ENCODE assay signal across 9 cellular contexts in genomic region chr2:66555511-66556324, GRCh38.
DNase-seq lines count a peak whose midpoint lies in the region; ATAC-seq and TF ChIP-seq lines count a peak whose summit lies in the region.
"Had no signal": no experiment of that assay in that cellular context is flagged by ENCODE, and none has a peak within 500 bp of the region (broad histone marks: within the 10 kb centered on the region; RNA-seq: fewer than 3 reads in every experiment).

No MANE protein-coding gene starts in this region.

- peaks cover 22% of the 10 kb centered on the region for H3K36me3 Mint-ChIP-seq in progenitor cell of endocrine pancreas (ENCODE audit: insufficient read depth)

- intact Hi-C loops in lower leg skin (cut with DNase I; ENCODE audit: low total_unique reads), result no loop called here

- CTCF ChIA-PET in RWPE1 (lab: Yijun Ruan, JAX), result interaction anchor here (0.6 kb wide), 1 partner anchor 40 kb away, joined by 4 read pairs; no protein-coding TSS in a partner anchor

- H3K4me3 ChIP-seq in fibroblast of the aortic adventitia (ENCODE audit: low read depth, low read length) (no peak overlapping the region), lower leg skin (ENCODE audit: low read depth, poor library complexity, severe bottlenecking) (no peak overlapping the region)

- no peak for TF ChIP-seq POLR2A in lower leg skin (IDR thresholded peaks at IDR 0.05)

- H3K9me3 Mint-ChIP-seq in progenitor cell of endocrine pancreas (ENCODE audit: low read depth), result no peaks in the 10 kb centered on the region
- H3K9me3 Mint-ChIP-seq: central memory CD8-positive, alpha-beta T cell had no signal

- H3K27me3 Mint-ChIP-seq in progenitor cell of endocrine pancreas, result no peaks in the 10 kb centered on the region
- H3K27me3 Mint-ChIP-seq: central memory CD8-positive, alpha-beta T cell had no signal

- peaks cover 47% of the 10 kb centered on the region for H3K4me1 Mint-ChIP-seq in progenitor cell of endocrine pancreas (ENCODE audit: low read depth)
- H3K4me1 Mint-ChIP-seq: central memory CD8-positive, alpha-beta T cell had no signal

- ATAC-seq in HG02973 (IDR thresholded peaks at IDR 0.05; ENCODE audit: unreplicated experiment), result no peak

- 9 to 12% methylated on average over 13 of the region's 13 CpGs for WGBS in lower leg skin, 2 donors

- H3K27ac ChIP-seq in RWPE1, result peak overlapping the region; percentile 64

- DNase-seq in COR-L47 (lab: John Stamatoyannopoulos, UW) (peak; percentile 23), RWPE1 (ENCODE audit: low spot score) (no peak), fibroblast of the aortic adventitia (ENCODE audit: low read depth) (peak; percentile 45), progenitor cell of endocrine pancreas (ENCODE audit: low spot score, unreplicated experiment) (no peak), lower leg skin (ENCODE audit: low spot score in 2 of 2) (no peak), middle frontal gyrus (ENCODE audit: extremely low spot score, low spot score) (no peak)
- no peak for DNase-seq in activated CD4-positive, CD25-positive, alpha-beta regulatory T cell treated with anti-CD3 and anti-CD28 coated beads, Interleukin-2, amount 50 U/mL, for 72 hours

- peak overlapping the region; percentile 74 for H3K27ac Mint-ChIP-seq in progenitor cell of endocrine pancreas

- POLR2A ChIA-PET in RWPE1 (lab: Yijun Ruan, JAX; ENCODE audit: low non-redundant PET), result no interaction called here

- peak overlapping the region; percentile 25 for H3K4me3 Mint-ChIP-seq in progenitor cell of endocrine pancreas (ENCODE audit: low read depth)
- H3K4me3 Mint-ChIP-seq: central memory CD8-positive, alpha-beta T cell had no signal

- TF ChIP-seq CTCF in RWPE1 (conservative IDR thresholded peaks at IDR 0.05; ENCODE audit: low read depth) (no peak), fibroblast of the aortic adventitia (IDR thresholded peaks at IDR 0.05; ENCODE audit: insufficient read depth, low read length) (no peak), progenitor cell of endocrine pancreas (IDR thresholded peaks at IDR 0.05; ENCODE audit: unreplicated experiment) (no peak), lower leg skin (IDR thresholded peaks at IDR 0.05) (no peak)

Comparison
In these comparisons a context has a peak if more than half of its experiments do, and no peak if none do; other contexts are left out.
1. DNase-seq: peak in COR-L47 (single experiment) and fibroblast of the aortic adventitia (single experiment); none in RWPE1 (single experiment), progenitor cell of endocrine pancreas (single experiment), lower leg skin (0 of 2), middle frontal gyrus (single experiment) and activated CD4-positive, CD25-positive, alpha-beta regulatory T cell treated with anti-CD3 and anti-CD28 coated beads, Interleukin-2, amount 50 U/mL, for 72 hours (single experiment).